8 cellular contexts compared by ENCODE assay signal in the genomic region with DNA sequence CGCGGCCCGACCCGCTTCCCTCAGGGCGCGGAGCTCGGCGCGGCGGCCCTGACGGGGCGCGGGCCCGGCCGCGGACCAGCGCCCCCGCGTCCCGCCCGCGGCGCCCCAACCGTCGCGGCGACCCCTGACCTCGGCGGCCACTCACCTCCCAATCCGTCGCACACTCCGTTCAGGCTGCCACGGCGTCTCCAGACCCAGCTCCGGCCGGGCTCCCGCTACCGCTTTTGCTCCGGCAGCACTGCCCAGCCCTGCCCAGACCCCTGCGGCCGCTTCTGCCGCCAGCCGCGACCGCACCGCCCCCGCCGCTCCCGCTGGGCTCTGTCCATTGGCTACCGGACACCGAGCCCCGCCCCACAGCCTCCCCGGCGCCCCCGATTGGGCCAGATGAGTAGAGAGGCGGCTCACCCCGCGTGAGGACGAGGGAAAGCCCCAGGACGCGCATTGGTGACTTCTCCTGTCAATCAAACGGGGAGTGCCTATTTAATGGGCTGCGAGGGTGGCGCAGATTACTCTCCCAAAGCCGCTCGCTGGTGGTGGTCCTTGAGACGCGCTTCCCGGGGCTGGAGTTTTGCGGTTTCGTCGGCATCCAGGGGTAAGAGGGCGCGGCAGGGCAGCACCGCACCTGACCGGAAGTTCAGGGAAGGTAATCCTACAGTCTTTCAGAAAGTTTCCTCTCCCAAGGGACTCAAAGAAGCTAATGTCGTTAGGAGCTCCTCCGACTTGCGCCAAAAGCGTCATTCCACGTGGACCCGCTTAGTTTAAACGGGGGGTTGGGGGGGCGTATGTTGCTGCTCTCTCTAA. TPM values are rescaled to one million over a fixed set of nuclear protein-coding genes. Genes with fewer than 3 reads are reported as not detected.
A peak's percentile ranks its signal among the peaks of the same experiment; 100 is the strongest.
DNase-seq lines count a peak whose midpoint lies in the region; ATAC-seq, FAIRE-seq and TF ChIP-seq lines count a peak whose summit lies in the region.

A gene with protein sequence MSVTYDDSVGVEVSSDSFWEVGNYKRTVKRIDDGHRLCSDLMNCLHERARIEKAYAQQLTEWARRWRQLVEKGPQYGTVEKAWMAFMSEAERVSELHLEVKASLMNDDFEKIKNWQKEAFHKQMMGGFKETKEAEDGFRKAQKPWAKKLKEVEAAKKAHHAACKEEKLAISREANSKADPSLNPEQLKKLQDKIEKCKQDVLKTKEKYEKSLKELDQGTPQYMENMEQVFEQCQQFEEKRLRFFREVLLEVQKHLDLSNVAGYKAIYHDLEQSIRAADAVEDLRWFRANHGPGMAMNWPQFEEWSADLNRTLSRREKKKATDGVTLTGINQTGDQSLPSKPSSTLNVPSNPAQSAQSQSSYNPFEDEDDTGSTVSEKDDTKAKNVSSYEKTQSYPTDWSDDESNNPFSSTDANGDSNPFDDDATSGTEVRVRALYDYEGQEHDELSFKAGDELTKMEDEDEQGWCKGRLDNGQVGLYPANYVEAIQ (minus strand): TSS at position 274 of the 801 bp plus-strand sequence. CDS start 103,069 bp downstream, outside the sequence.

- intact Hi-C loops in T-helper 2 cell treated with Interferon-gamma antibody and Interleukin-4, amounts not matched to agents 100 ng/mL and 5 ng/mL, for 36 hours (cut with micrococcal nuclease), result loop anchor here (2.0 to 10.0 kb wide), 2 partner anchors 160 to 172 kb away; a partner anchor contains a TSS
- intact Hi-C loops in ascending aorta (cut with DNase I), result loop anchor here (1.0 to 2.0 kb wide), 4 partner anchors 20 to 146 kb away; no protein-coding TSS in a partner anchor
- intact Hi-C loops in right cardiac atrium (cut with DNase I), result loop anchor here in 1 of 4 donors (10.0 kb wide), 1 partner anchor 110 kb away; no protein-coding TSS in a partner anchor
- intact Hi-C loops in uterus (cut with DNase I; ENCODE audit: low total_unique reads), result no loop called here

- H3K4me3 ChIP-seq in ascending aorta (peak within 1 kb of the TSS; percentile 91 to 99), right cardiac atrium (ENCODE audit: low read length) (peak within 1 kb of the TSS; percentile 85), uterus (peak within 1 kb of the TSS; percentile 89 to 100)

- peaks cover 3 to 6% of the 10 kb centered on the region in 2 donors for H3K4me1 ChIP-seq in ascending aorta
- H3K4me1 ChIP-seq in right cardiac atrium (ENCODE audit: control insufficient read depth, insufficient read depth, low read length), result peaks cover 6% of the 10 kb centered on the region
- no peaks in the 10 kb centered on the region for H3K4me1 ChIP-seq in uterus

- peak; percentile 100 for DNase-seq in GM18507 (ENCODE audit: extremely low spot score, insufficient read length, low read depth)
- DNase-seq in NCI-H1930 (lab: John Stamatoyannopoulos, UW), result peak; percentile 95 to 97
- peak; percentile 99 to 100 for DNase-seq in ascending aorta (ENCODE audit: low spot score in 2 of 2)
- peak; percentile 100 for DNase-seq in right cardiac atrium
- peak; percentile 97 for DNase-seq in putamen (ENCODE audit: low spot score)
- peak; percentile 99 to 100 for DNase-seq in uterus

- no peak for TF ChIP-seq CTCF in ascending aorta (IDR thresholded peaks at IDR 0.05)
- peak in 2 of 4 experiments; percentile 34 to 39 for TF ChIP-seq CTCF in uterus (IDR thresholded peaks at IDR 0.05)

- H3K27ac ChIP-seq in ascending aorta (peak within 1 kb of the TSS; percentile 41 to 75), right cardiac atrium (ENCODE audit: low read length) (peak within 1 kb of the TSS; percentile 76), uterus (peak within 1 kb of the TSS; percentile 68 to 71)

- ATAC-seq in HG02973 (IDR thresholded peaks at IDR 0.05; ENCODE audit: unreplicated experiment), result peak; percentile 81
- peak; percentile 100 for ATAC-seq in right cardiac atrium

- H3K36me3 ChIP-seq in ascending aorta (no peaks in the 10 kb centered on the region), uterus (no peaks in the 10 kb centered on the region)

- TF ChIP-seq POLR2A in uterus (IDR thresholded peaks at IDR 0.05), result peak; percentile 92

- no peaks in the 10 kb centered on the region for H3K9me3 ChIP-seq in ascending aorta
- H3K9me3 ChIP-seq in right cardiac atrium (ENCODE audit: control insufficient read depth, low read length), result no peaks in the 10 kb centered on the region
- H3K9me3 ChIP-seq in uterus, result no peaks in the 10 kb centered on the region

- H3K27me3 ChIP-seq in ascending aorta (no peaks in the 10 kb centered on the region), right cardiac atrium (ENCODE audit: control insufficient read depth, insufficient read depth) (no peaks in the 10 kb centered on the region), uterus (no peaks in the 10 kb centered on the region)

- under 1% methylated on average over 84 of the region's 84 CpGs for WGBS in right cardiac atrium

- FAIRE-seq in GM18507 (lab: Jason Lieb, UNC), result peak; percentile 86

RNA-seq across cellular contexts. Expression of the gene that starts here (rescaled TPM):
- total RNA-seq in T-helper 2 cell treated with Interferon-gamma antibody and Interleukin-4, amounts not matched to agents 100 ng/mL and 5 ng/mL, for 36 hours, result 30.6 and 33.4 TPM in 2 replicates
- total RNA-seq in ascending aorta, result 95.5 TPM
- 10 to 100 TPM; 66.7 to 85.6 (median 69.8) TPM for total RNA-seq in right cardiac atrium
- 40.4 TPM for polyA plus RNA-seq in right cardiac atrium
- 10 to 100 TPM; 34.4 to 66.1 (median 48.0) TPM for total RNA-seq in uterus

Comparison
In these comparisons a context has a peak if more than half of its experiments do, and no peak if none do; other contexts are left out.
1. Peak in every context shown above with its lines: DNase-seq, ATAC-seq, H3K4me3 ChIP-seq and H3K27ac ChIP-seq.